In genomic region chr12:70520847-70521246, GRCh38 we compare ENCODE assay signal across 32 cellular contexts.
"Had no signal": no experiment of that assay in that cellular context is flagged by ENCODE, and none has a peak within 500 bp of the region (broad histone marks: within the 10 kb centered on the region; RNA-seq: fewer than 3 reads in every experiment).

No MANE protein-coding gene starts in this region.

- H3K4me3 ChIP-seq: ascending aorta, esophagus squamous epithelium, left ventricle myocardium inferior, lung, psoas muscle, sigmoid colon, thoracic aorta, upper lobe of right lung had no signal

- H3K9me3 ChIP-seq: ascending aorta, psoas muscle, thoracic aorta, upper lobe of right lung had no signal

- H3K36me3 ChIP-seq: ascending aorta, sigmoid colon, thoracic aorta had no signal

- H3K27me3 ChIP-seq: ascending aorta, sigmoid colon, upper lobe of right lung had no signal

- H3K9me3 Mint-ChIP-seq: activated CD4-positive, alpha-beta memory T cell treated with anti-CD3 and anti-CD28 coated beads, Interleukin-2, amount 10 ng/mL, durations not matched to agents 7 days and 5 days; activated CD4-positive, alpha-beta T cell treated with anti-CD3 and anti-CD28 coated beads, Interleukin-2, amount 10 ng/mL, durations not matched to agents 7 days and 5 days; activated naive CD4-positive, alpha-beta T cell treated with anti-CD3 and anti-CD28 coated beads, Interleukin-2, amount 10 ng/mL, durations not matched to agents 7 days and 5 days; activated naive CD8-positive, alpha-beta T cell treated with anti-CD3 and anti-CD28 coated beads, Interleukin-2, amount 10 ng/mL, durations not matched to agents 7 days and 5 days; activated T-cell treated with anti-CD3 and anti-CD28 coated beads, Interleukin-2, amount 50 U/mL, for 24 hours; stimulated activated effector memory CD8-positive, alpha-beta T cell treated with anti-CD3 and anti-CD28 coated beads, Interleukin-12 subunit alpha, Interleukin-12 subunit beta, amount 100 ng/mL, for 72 hours had no signal

- H3K27ac Mint-ChIP-seq: activated CD4-positive, alpha-beta memory T cell treated with anti-CD3 and anti-CD28 coated beads, Interleukin-2, amount 10 ng/mL, durations not matched to agents 7 days and 5 days; activated CD4-positive, alpha-beta T cell treated with anti-CD3 and anti-CD28 coated beads, Interleukin-2, amount 10 ng/mL, durations not matched to agents 7 days and 5 days; activated naive CD4-positive, alpha-beta T cell treated with anti-CD3 and anti-CD28 coated beads, Interleukin-2, amount 10 ng/mL, durations not matched to agents 7 days and 5 days; activated naive CD8-positive, alpha-beta T cell treated with anti-CD3 and anti-CD28 coated beads, Interleukin-2, amount 10 ng/mL, durations not matched to agents 7 days and 5 days; activated T-cell treated with anti-CD3 and anti-CD28 coated beads, Interleukin-2, amount 50 U/mL, for 24 hours; brain; effector memory CD8-positive, alpha-beta T cell; naive thymus-derived CD4-positive, alpha-beta T cell; stimulated activated effector memory CD8-positive, alpha-beta T cell treated with anti-CD3 and anti-CD28 coated beads, Interleukin-12 subunit alpha, Interleukin-12 subunit beta, amount 100 ng/mL, for 72 hours; stimulated activated naive CD8-positive, alpha-beta T cell treated with anti-CD3 and anti-CD28 coated beads, Interleukin-15, Interleukin-2, amounts not matched to agents 100 ng/mL and 50 ng/mL, for 24 hours; T-helper 17 cell; WTC11 had no signal

- H3K4me1 Mint-ChIP-seq: activated CD4-positive, alpha-beta memory T cell treated with anti-CD3 and anti-CD28 coated beads, Interleukin-2, amount 10 ng/mL, durations not matched to agents 7 days and 5 days; activated CD4-positive, alpha-beta T cell treated with anti-CD3 and anti-CD28 coated beads, Interleukin-2, amount 10 ng/mL, durations not matched to agents 7 days and 5 days; activated naive CD4-positive, alpha-beta T cell treated with anti-CD3 and anti-CD28 coated beads, Interleukin-2, amount 10 ng/mL, durations not matched to agents 7 days and 5 days; activated naive CD8-positive, alpha-beta T cell treated with anti-CD3 and anti-CD28 coated beads, Interleukin-2, amount 10 ng/mL, durations not matched to agents 7 days and 5 days; brain; naive thymus-derived CD4-positive, alpha-beta T cell; stimulated activated effector memory CD8-positive, alpha-beta T cell treated with anti-CD3 and anti-CD28 coated beads, Interleukin-12 subunit alpha, Interleukin-12 subunit beta, amount 100 ng/mL, for 72 hours; T-helper 17 cell; WTC11 had no signal

- H3K27ac ChIP-seq: ascending aorta, esophagus squamous epithelium, left ventricle myocardium inferior, parathyroid adenoma, psoas muscle, sigmoid colon, thoracic aorta, upper lobe of right lung had no signal

- DNase-seq: activated CD4-positive, alpha-beta memory T cell treated with anti-CD3 and anti-CD28 coated beads, Interleukin-2, amount 10 ng/mL, durations not matched to agents 7 days and 5 days; activated CD4-positive, alpha-beta T cell treated with anti-CD3 and anti-CD28 coated beads for 1 hour; activated CD4-positive, alpha-beta T cell treated with anti-CD3 and anti-CD28 coated beads, Interleukin-2, amount 10 ng/mL, durations not matched to agents 7 days and 5 days; activated CD8-positive, alpha-beta memory T cell treated with anti-CD3 and anti-CD28 coated beads, Interleukin-2, amount 50 U/mL, for 48 hours; activated gamma-delta T cell; activated naive CD4-positive, alpha-beta T cell treated with anti-CD3 and anti-CD28 coated beads, Interleukin-2, amount 10 ng/mL, durations not matched to agents 7 days and 5 days; activated naive CD8-positive, alpha-beta T cell treated with anti-CD3 and anti-CD28 coated beads, Interleukin-2, amount 10 ng/mL, durations not matched to agents 7 days and 5 days; activated T-cell treated with anti-CD3 and anti-CD28 coated beads, Interleukin-2, amount 50 U/mL, for 24 hours; caudate nucleus; cortex of kidney; effector memory CD8-positive, alpha-beta T cell; esophagus squamous epithelium; left ventricle myocardium inferior; naive thymus-derived CD4-positive, alpha-beta T cell; occipital lobe; psoas muscle; sigmoid colon; small intestine; stimulated activated CD4-positive, alpha-beta T cell treated with anti-CD3 and anti-CD28 coated beads, Interleukin-4, amount 100 ng/mL, for 24 hours; T-helper 17 cell; T1000; upper lobe of right lung had no signal

- H3K27me3 Mint-ChIP-seq: activated naive CD4-positive, alpha-beta T cell treated with anti-CD3 and anti-CD28 coated beads, Interleukin-2, amount 10 ng/mL, durations not matched to agents 7 days and 5 days; brain; effector memory CD8-positive, alpha-beta T cell had no signal

- H3K4me1 ChIP-seq: ascending aorta, esophagus squamous epithelium, left ventricle myocardium inferior, parathyroid adenoma, psoas muscle, sigmoid colon, upper lobe of right lung had no signal

- FAIRE-seq: endothelial cell of umbilical vein, islet of Langerhans, small intestine had no signal

- H3K36me3 Mint-ChIP-seq: activated naive CD4-positive, alpha-beta T cell treated with anti-CD3 and anti-CD28 coated beads, Interleukin-2, amount 10 ng/mL, durations not matched to agents 7 days and 5 days; activated naive CD8-positive, alpha-beta T cell treated with anti-CD3 and anti-CD28 coated beads, Interleukin-2, amount 10 ng/mL, durations not matched to agents 7 days and 5 days; naive thymus-derived CD4-positive, alpha-beta T cell; stimulated activated effector memory CD8-positive, alpha-beta T cell treated with anti-CD3 and anti-CD28 coated beads, Interleukin-12 subunit alpha, Interleukin-12 subunit beta, amount 100 ng/mL, for 72 hours had no signal

- H3K4me3 Mint-ChIP-seq: activated CD4-positive, alpha-beta memory T cell treated with anti-CD3 and anti-CD28 coated beads, Interleukin-2, amount 10 ng/mL, durations not matched to agents 7 days and 5 days; activated CD4-positive, alpha-beta T cell treated with anti-CD3 and anti-CD28 coated beads, Interleukin-2, amount 10 ng/mL, durations not matched to agents 7 days and 5 days; activated naive CD4-positive, alpha-beta T cell treated with anti-CD3 and anti-CD28 coated beads, Interleukin-2, amount 10 ng/mL, durations not matched to agents 7 days and 5 days; activated naive CD8-positive, alpha-beta T cell treated with anti-CD3 and anti-CD28 coated beads, Interleukin-2, amount 10 ng/mL, durations not matched to agents 7 days and 5 days; activated T-cell treated with anti-CD3 and anti-CD28 coated beads, Interleukin-2, amount 50 U/mL, for 24 hours; brain; effector memory CD8-positive, alpha-beta T cell; naive thymus-derived CD4-positive, alpha-beta T cell; stimulated activated effector memory CD8-positive, alpha-beta T cell treated with anti-CD3 and anti-CD28 coated beads, Interleukin-12 subunit alpha, Interleukin-12 subunit beta, amount 100 ng/mL, for 72 hours; stimulated activated naive CD8-positive, alpha-beta T cell treated with anti-CD3 and anti-CD28 coated beads, Interleukin-15, Interleukin-2, amounts not matched to agents 100 ng/mL and 50 ng/mL, for 24 hours; T-helper 17 cell; WTC11 had no signal

- ATAC-seq: effector memory CD8-positive, alpha-beta T cell; naive thymus-derived CD4-positive, alpha-beta T cell; psoas muscle; stimulated activated effector memory CD8-positive, alpha-beta T cell treated with anti-CD3 and anti-CD28 coated beads, Interleukin-12 subunit alpha, Interleukin-12 subunit beta, amount 100 ng/mL, for 72 hours; T-helper 17 cell; upper lobe of right lung; WTC11 had no signal
